ENCODE assay signal across 8 cellular contexts in genomic region chr1:153783233-153784190, GRCh38. TPM values are rescaled to one million over a fixed set of nuclear protein-coding genes. Genes with fewer than 3 reads are reported as not detected.
DNase-seq lines count a peak whose midpoint lies in the region; ATAC-seq and TF ChIP-seq lines count a peak whose summit lies in the region.

No MANE protein-coding gene starts in this region.

- no peaks in the 10 kb centered on the region for H3K27me3 Mint-ChIP-seq in chondrocyte (ENCODE audit: low read depth)

- peak; percentile 27 for TF ChIP-seq CTCF in chondrocyte (IDR thresholded peaks at IDR 0.05)

- H3K27me3 ChIP-seq in layer of hippocampus (ENCODE audit: control insufficient read depth, insufficient read depth, low read length) = no peaks in the 10 kb centered on the region

- H3K27ac ChIP-seq in layer of hippocampus (ENCODE audit: low read depth, low read length) = peak overlapping the region; percentile 98

- DNase-seq in AG20443 (ENCODE audit: low spot score) = peak; percentile 99
- DNase-seq in NCI-H446 (lab: John Stamatoyannopoulos, UW) = peak; percentile 84 to 97
- peak; percentile 87 for DNase-seq in activated CD4-positive, alpha-beta T cell treated with anti-CD3 and anti-CD28 coated beads for 1 hour
- peak; percentile 96 for DNase-seq in chondrocyte (ENCODE audit: low spot score)
- peak; percentile 78 to 87 (median 84) for DNase-seq in stimulated activated CD4-positive, alpha-beta T cell treated with anti-CD3 and anti-CD28 coated beads, Interleukin-1b, Interleukin-23, amount 100 ng/mL, for 24 hours (ENCODE audit: low read depth in 4 of 4, low spot score in 1 of 4)

- H3K36me3 Mint-ChIP-seq in chondrocyte (ENCODE audit: low read depth) = no peaks in the 10 kb centered on the region

- ATAC-seq in GM19035 (IDR thresholded peaks at IDR 0.05; ENCODE audit: unreplicated experiment) (peak; percentile 86), HG03342 (IDR thresholded peaks at IDR 0.05; ENCODE audit: unreplicated experiment) (peak; percentile 86)

- peaks cover 11% of the 10 kb centered on the region for H3K4me1 Mint-ChIP-seq in chondrocyte (ENCODE audit: low read depth)

- H3K4me3 Mint-ChIP-seq in chondrocyte (ENCODE audit: unreplicated experiment) = peak overlapping the region; percentile 87

- H3K27ac Mint-ChIP-seq in chondrocyte (ENCODE audit: unreplicated experiment) = peak overlapping the region; percentile 99

- no peaks in the 10 kb centered on the region for H3K9me3 Mint-ChIP-seq in chondrocyte (ENCODE audit: low read depth)

RNA-seq across cellular contexts. Expression of gene SLC27A3, which starts 8.3 kb away (rescaled TPM):
- 10.6 to 16.6 TPM (median 11.6 TPM) in 3 replicates for total RNA-seq in chondrocyte

RNA-seq across cellular contexts. Expression of gene INTS3, which starts 55.7 kb away (rescaled TPM):
- total RNA-seq in chondrocyte = 48.6 to 61.0 TPM (median 49.1 TPM) in 3 replicates

Comparison
In these comparisons a context has a peak if more than half of its experiments do, and no peak if none do; other contexts are left out.
1. Peak in every context shown above with its lines: DNase-seq, ATAC-seq and H3K27ac ChIP-seq.